2 cellular contexts compared by ENCODE assay signal in genomic region chr6:41679696-41680095, GRCh38.
TF ChIP-seq lines count a peak whose summit lies in the region.

No MANE protein-coding gene starts in this region.

TF ChIP-seq in H1, 55 proteins besides CTCF, POLR2A, EP300 and RAD21:
- no peak for TF ChIP-seq CBX5 (IDR thresholded peaks at IDR 0.05; ENCODE audit: low read depth, low read length)

TF ChIP-seq in SK-N-SH, 30 proteins besides CTCF, POLR2A, EP300 and RAD21:
- TF ChIP-seq ELF1 (IDR thresholded peaks at IDR 0.05) (no peak), MXI1 (IDR thresholded peaks at IDR 0.05; ENCODE audit: low read depth, low read length) (no peak)
